Comparison of ENCODE assay signal across 1 cellular context in the genomic region with DNA sequence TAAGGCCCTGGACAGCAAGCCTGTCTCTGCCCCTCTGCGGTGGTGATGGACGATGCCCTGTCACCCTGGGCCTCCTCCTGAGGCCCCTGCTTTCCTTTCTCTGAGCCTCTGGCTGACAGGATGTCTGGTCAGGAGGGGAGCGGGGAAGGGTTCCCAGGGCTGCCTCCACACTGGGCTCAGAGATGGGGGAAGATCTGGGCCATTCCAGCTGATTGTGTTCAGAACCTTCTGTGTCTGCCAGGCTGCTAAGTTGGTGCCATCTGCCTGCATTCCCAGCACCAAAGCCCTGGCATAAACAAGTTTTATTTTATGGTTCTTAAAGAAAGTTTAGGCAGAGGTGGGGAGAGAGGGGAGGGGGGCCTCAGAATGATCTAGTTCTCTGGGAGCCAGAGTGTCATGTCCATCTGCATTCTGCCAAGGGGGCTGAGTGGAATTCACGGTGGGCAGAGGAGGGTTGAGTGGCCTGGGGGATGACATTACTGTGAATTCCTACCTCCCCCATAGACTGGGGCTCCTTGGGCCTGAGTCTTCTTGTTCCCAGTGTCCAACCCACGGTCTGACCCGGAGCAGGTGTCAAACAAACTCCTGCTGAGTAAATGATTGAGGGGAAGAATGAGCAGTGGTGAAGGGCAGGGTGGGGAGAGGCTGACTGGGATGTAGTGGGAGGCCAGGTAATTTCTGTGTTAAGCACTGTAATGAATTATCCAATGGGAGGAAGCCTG.
TF ChIP-seq lines count a peak whose summit lies in the region.

No MANE protein-coding gene starts in this region.

TF ChIP-seq in HepG2, 621 proteins besides CTCF, POLR2A, EP300 and RAD21 (continued from another document):
- TF ChIP-seq, protein P1, sequence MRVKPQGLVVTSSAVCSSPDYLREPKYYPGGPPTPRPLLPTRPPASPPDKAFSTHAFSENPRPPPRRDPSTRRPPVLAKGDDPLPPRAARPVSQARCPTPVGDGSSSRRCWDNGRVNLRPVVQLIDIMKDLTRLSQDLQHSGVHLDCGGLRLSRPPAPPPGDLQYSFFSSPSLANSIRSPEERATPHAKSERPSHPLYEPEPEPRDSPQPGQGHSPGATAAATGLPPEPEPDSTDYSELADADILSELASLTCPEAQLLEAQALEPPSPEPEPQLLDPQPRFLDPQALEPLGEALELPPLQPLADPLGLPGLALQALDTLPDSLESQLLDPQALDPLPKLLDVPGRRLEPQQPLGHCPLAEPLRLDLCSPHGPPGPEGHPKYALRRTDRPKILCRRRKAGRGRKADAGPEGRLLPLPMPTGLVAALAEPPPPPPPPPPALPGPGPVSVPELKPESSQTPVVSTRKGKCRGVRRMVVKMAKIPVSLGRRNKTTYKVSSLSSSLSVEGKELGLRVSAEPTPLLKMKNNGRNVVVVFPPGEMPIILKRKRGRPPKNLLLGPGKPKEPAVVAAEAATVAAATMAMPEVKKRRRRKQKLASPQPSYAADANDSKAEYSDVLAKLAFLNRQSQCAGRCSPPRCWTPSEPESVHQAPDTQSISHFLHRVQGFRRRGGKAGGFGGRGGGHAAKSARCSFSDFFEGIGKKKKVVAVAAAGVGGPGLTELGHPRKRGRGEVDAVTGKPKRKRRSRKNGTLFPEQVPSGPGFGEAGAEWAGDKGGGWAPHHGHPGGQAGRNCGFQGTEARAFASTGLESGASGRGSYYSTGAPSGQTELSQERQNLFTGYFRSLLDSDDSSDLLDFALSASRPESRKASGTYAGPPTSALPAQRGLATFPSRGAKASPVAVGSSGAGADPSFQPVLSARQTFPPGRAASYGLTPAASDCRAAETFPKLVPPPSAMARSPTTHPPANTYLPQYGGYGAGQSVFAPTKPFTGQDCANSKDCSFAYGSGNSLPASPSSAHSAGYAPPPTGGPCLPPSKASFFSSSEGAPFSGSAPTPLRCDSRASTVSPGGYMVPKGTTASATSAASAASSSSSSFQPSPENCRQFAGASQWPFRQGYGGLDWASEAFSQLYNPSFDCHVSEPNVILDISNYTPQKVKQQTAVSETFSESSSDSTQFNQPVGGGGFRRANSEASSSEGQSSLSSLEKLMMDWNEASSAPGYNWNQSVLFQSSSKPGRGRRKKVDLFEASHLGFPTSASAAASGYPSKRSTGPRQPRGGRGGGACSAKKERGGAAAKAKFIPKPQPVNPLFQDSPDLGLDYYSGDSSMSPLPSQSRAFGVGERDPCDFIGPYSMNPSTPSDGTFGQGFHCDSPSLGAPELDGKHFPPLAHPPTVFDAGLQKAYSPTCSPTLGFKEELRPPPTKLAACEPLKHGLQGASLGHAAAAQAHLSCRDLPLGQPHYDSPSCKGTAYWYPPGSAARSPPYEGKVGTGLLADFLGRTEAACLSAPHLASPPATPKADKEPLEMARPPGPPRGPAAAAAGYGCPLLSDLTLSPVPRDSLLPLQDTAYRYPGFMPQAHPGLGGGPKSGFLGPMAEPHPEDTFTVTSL (CRISPR knock-in tag; IDR thresholded peaks at IDR 0.05; ENCODE audit: borderline replicate concordance), result no peak
- TF ChIP-seq HIVEP1 (CRISPR knock-in tag; IDR thresholded peaks at IDR 0.05), result no peak
